Comparison of ENCODE assay signal across 17 cellular contexts in the genomic region with DNA sequence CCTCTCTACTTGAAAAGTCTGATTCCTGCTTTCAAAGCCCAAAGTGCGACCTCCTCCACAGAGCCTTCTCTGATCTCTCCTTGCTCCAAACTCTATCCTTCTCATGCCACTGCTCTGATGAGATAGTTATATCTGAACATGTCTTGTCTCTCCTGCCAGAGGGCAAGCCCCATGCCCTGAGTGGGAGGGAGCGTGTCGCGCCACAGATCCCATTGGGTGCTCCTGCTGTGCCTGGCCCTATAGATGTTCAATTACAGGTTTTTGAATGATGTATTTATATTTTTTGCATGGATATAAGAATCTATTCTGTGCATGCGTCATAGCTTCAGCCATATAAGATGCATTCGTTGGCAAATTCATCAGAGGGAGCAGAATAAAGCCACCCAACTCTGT. TPM values are rescaled to one million over a fixed set of nuclear protein-coding genes. Genes with fewer than 3 reads are reported as not detected.
DNase-seq lines count a peak whose midpoint lies in the region; ATAC-seq and TF ChIP-seq lines count a peak whose summit lies in the region.
"Had no signal": no experiment of that assay in that cellular context is flagged by ENCODE, and none has a peak within 500 bp of the region (broad histone marks: within the 10 kb centered on the region; RNA-seq: fewer than 3 reads in every experiment).

No MANE protein-coding gene starts in this region.

- peak overlapping the region; percentile 69; the same call in 1 of the 2 replicates for H3K14ac ChIP-seq in IMR-90 (replicated peaks; ENCODE audit: low read depth, low read length)
- H3K14ac ChIP-seq in mesenchymal stem cell (ENCODE audit: low read length in 2 of 2): no peak overlapping the region

- H3K4ac ChIP-seq in IMR-90 (ENCODE audit: low read depth, low read length) (peak overlapping the region; percentile 49), mesenchymal stem cell (ENCODE audit: low read depth in 1 of 2, low read length in 2 of 2) (peak overlapping the region in 1 of 2 experiments; percentile 11)

- no peak for TF ChIP-seq CTCF in IMR-90 (conservative IDR thresholded peaks at IDR 0.05; ENCODE audit: low read depth, low read length)

- dilution Hi-C loops in IMR-90 (cut with HindIII; ENCODE audit: low sequenced_read_pairs, unreplicated experiment): no loop called here

- H4K91ac ChIP-seq in IMR-90 (ENCODE audit: insufficient read depth, low read depth, low read length): peak overlapping the region; percentile 29; the same call in 1 of the 2 replicates
- H4K91ac ChIP-seq in mesenchymal stem cell (ENCODE audit: low read length): no peak overlapping the region

- intact Hi-C loops in IMR-90 (cut with micrococcal nuclease): no loop called here

- in situ Hi-C loops in IMR-90 (cut with MboI; ENCODE audit: low sequenced_read_pairs): no loop called here

- WGBS in IMR-90 (ENCODE audit: extremely low coverage in 2 of 2, insufficient read length in 1 of 2), 2 experiments: no CpG with 5 or more reads among the region's 6 CpGs
- WGBS in mesenchymal stem cell: 97% methylated on average over 6 of the region's 6 CpGs

- peak overlapping the region; percentile 40; the same call in 1 of the 2 replicates for H2AK5ac ChIP-seq in IMR-90 (ENCODE audit: low read depth, low read length)
- H2AK5ac ChIP-seq in mesenchymal stem cell (ENCODE audit: low read length, severe bottlenecking): peak overlapping the region; percentile 18

- peaks cover 23% of the 10 kb centered on the region for H3K4me1 ChIP-seq in IMR-90 (ENCODE audit: control insufficient read depth, insufficient read depth, low read length)
- H3K4me1 ChIP-seq in mesenchymal stem cell (ENCODE audit: control insufficient read depth, insufficient read depth, low read depth, low read length): peaks cover 36% of the 10 kb centered on the region
- peaks cover 11 to 67% (median 47%) of the 10 kb centered on the region in 5 donors for H3K4me1 ChIP-seq in subcutaneous abdominal adipose tissue (ENCODE audit: control insufficient read depth in 5 of 5, insufficient read depth in 5 of 5, low read length in 5 of 5)
- H3K4me1 ChIP-seq: Caco-2 had no signal

- H3K23ac ChIP-seq in IMR-90 (ENCODE audit: low read depth, low read length) (no peak overlapping the region), mesenchymal stem cell (ENCODE audit: low read length in 2 of 2) (no peak overlapping the region)

- H3K36me3 ChIP-seq in IMR-90 (ENCODE audit: control insufficient read depth, insufficient read depth, low read length): no peaks in the 10 kb centered on the region
- H3K36me3 ChIP-seq in mesenchymal stem cell (ENCODE audit: control insufficient read depth in 1 of 2, insufficient read depth in 2 of 2, low read depth in 1 of 2, low read length in 2 of 2): peaks cover 0 to 9% of the 10 kb centered on the region in 2 experiments
- no peaks in the 10 kb centered on the region for H3K36me3 ChIP-seq in subcutaneous abdominal adipose tissue (ENCODE audit: control insufficient read depth in 5 of 5, insufficient read depth in 5 of 5, low read length in 5 of 5)

- H2BK120ac ChIP-seq in IMR-90 (ENCODE audit: low read depth, low read length) (peak overlapping the region; percentile 38; the same call in 1 of the 2 replicates), mesenchymal stem cell (ENCODE audit: low read depth, low read length) (no peak overlapping the region)

- CTCF ChIA-PET in IMR-90 (lab: Yijun Ruan, JAX): no interaction called here

- H3K79me1 ChIP-seq in IMR-90 (ENCODE audit: low read depth in 1 of 2, low read length in 2 of 2) (peaks cover 33 to 80% of the 10 kb centered on the region in 2 experiments), mesenchymal stem cell (replicated peaks; ENCODE audit: low read length, poor library complexity, severe bottlenecking) (peaks cover 38% of the 10 kb centered on the region)

- POLR2A ChIA-PET in IMR-90 (lab: Charles Lee; ENCODE audit: unreplicated experiment): no interaction called here

- no peak overlapping the region; the same call in 1 of the 2 replicates for H3K18ac ChIP-seq in IMR-90 (ENCODE audit: low read depth, low read length)
- H3K18ac ChIP-seq in mesenchymal stem cell (ENCODE audit: low read depth in 1 of 2, low read length in 2 of 2): no peak overlapping the region

- no peak overlapping the region for H2BK5ac ChIP-seq in IMR-90 (ENCODE audit: low read depth, low read length, poor library complexity, severe bottlenecking)
- no peak overlapping the region for H2BK5ac ChIP-seq in mesenchymal stem cell (ENCODE audit: low read depth, low read length, poor library complexity, severe bottlenecking)

- H4K20me1 ChIP-seq in IMR-90 (ENCODE audit: insufficient read depth, low read length): peaks cover 10% of the 10 kb centered on the region; the same call in 1 of the 2 replicates

- H2AK9ac ChIP-seq in IMR-90 (replicated peaks; ENCODE audit: low read depth, low read length, poor library complexity): peak overlapping the region; percentile 42

- H3K56ac ChIP-seq in IMR-90 (ENCODE audit: extremely low read depth, insufficient read depth, low read length): no peak overlapping the region

- H3K4me3 ChIP-seq in IMR-90 (ENCODE audit: insufficient read depth, low read depth, low read length) (no peak overlapping the region), mesenchymal stem cell (ENCODE audit: insufficient read depth in 1 of 2, low read depth in 1 of 2, low read length in 2 of 2) (peak overlapping the region in 1 of 2 experiments; percentile 2), subcutaneous abdominal adipose tissue (ENCODE audit: low read depth in 1 of 5, low read length in 5 of 5) (no peak overlapping the region)

- H3K4me2 ChIP-seq in IMR-90 (ENCODE audit: low read depth, low read length) (no peak overlapping the region), mesenchymal stem cell (ENCODE audit: low read length, poor library complexity, severe bottlenecking) (no peak overlapping the region)

- no peak for TF ChIP-seq RAD21 in IMR-90 (IDR thresholded peaks at IDR 0.05; ENCODE audit: low read length)

- H3K9me3 ChIP-seq in IMR-90 (ENCODE audit: control insufficient read depth, insufficient read depth, low read length): no peaks in the 10 kb centered on the region
- H3K9me3 ChIP-seq in mesenchymal stem cell (ENCODE audit: control insufficient read depth, low read length): no peaks in the 10 kb centered on the region
- H3K9me3 ChIP-seq in subcutaneous abdominal adipose tissue (ENCODE audit: control insufficient read depth in 5 of 5, low read length in 5 of 5): no peaks in the 10 kb centered on the region
- H3K9me3 ChIP-seq: Caco-2 had no signal

- no peak for TF ChIP-seq POLR2A in IMR-90 (IDR thresholded peaks at IDR 0.05; ENCODE audit: low read depth, low read length)

- H2BK15ac ChIP-seq in IMR-90 (ENCODE audit: low read depth, low read length): 0 out of 3 replicates have a peak overlapping the region, but pooled peaks have one; percentile 7
- peak overlapping the region; percentile 78 for H2BK15ac ChIP-seq in mesenchymal stem cell (ENCODE audit: low read depth, poor library complexity, severe bottlenecking)

- H2BK12ac ChIP-seq in mesenchymal stem cell (ENCODE audit: low read length in 2 of 2): peak overlapping the region in 1 of 2 experiments; percentile 81

- H3K27ac ChIP-seq in IMR-90 (ENCODE audit: insufficient read depth, low read length): no peak overlapping the region
- H3K27ac ChIP-seq in caudate nucleus (ENCODE audit: low read depth, low read length): peak overlapping the region; percentile 70
- no peak overlapping the region for H3K27ac ChIP-seq in mesenchymal stem cell (ENCODE audit: low read length, poor library complexity, severe bottlenecking)
- peak overlapping the region; percentile 79 for H3K27ac ChIP-seq in subcutaneous abdominal adipose tissue (ENCODE audit: low read depth, low read length)

- H2BK20ac ChIP-seq in IMR-90 (ENCODE audit: low read depth, low read length): peak overlapping the region; percentile 59; the same call in 1 of the 2 replicates

- H3K27me3 ChIP-seq in IMR-90 (ENCODE audit: control insufficient read depth, insufficient read depth, low read length) (no peaks in the 10 kb centered on the region), mesenchymal stem cell (ENCODE audit: control insufficient read depth in 1 of 2, insufficient read depth in 1 of 2, low read length in 2 of 2) (no peaks in the 10 kb centered on the region), subcutaneous abdominal adipose tissue (ENCODE audit: control insufficient read depth in 5 of 5, insufficient read depth in 4 of 5, low read length in 5 of 5) (no peaks in the 10 kb centered on the region)

- no TSS peak for BruUV-seq in IMR-90 (replicated peaks; lab: Mats Ljungman, UMichigan)

- DNase-seq in IMR-90: no peak
- no peak for DNase-seq in caudate nucleus (lab: John Stamatoyannopoulos, UW)
- no peak for DNase-seq in mesenchymal stem cell
- DNase-seq in COR-L47 (lab: John Stamatoyannopoulos, UW): no peak
- DNase-seq: activated CD4-positive, alpha-beta T cell treated with anti-CD3 and anti-CD28 coated beads, Interleukin-2, amount 50 U/mL, for 1 hour; activated effector memory CD4-positive, alpha-beta T cell treated with anti-CD3 and anti-CD28 coated beads, Interleukin-2, amount 50 U/mL, for 16 hours; Caco-2; effector memory CD4-positive, alpha-beta T cell; KG1; NCI-H1048; NCI-H2081 treated with DMSO at 0.1 percent for 48 hours; trophoblast cell had no signal

- peak overlapping the region in 1 of 2 experiments; percentile 67; a peak in 1 of 4 replicates for H4K8ac ChIP-seq in IMR-90 (ENCODE audit: low read depth in 2 of 2, low read length in 2 of 2)
- H4K8ac ChIP-seq in mesenchymal stem cell (ENCODE audit: low read length): no peak overlapping the region

- ATAC-seq in IMR-90 (ENCODE audit: low read depth): no peak
- ATAC-seq in HG03159 (IDR thresholded peaks at IDR 0.05; ENCODE audit: unreplicated experiment): no peak
- ATAC-seq in HG02938 (IDR thresholded peaks at IDR 0.05; ENCODE audit: unreplicated experiment): no peak
- ATAC-seq: stimulated activated effector memory CD8-positive, alpha-beta T cell treated with anti-CD3 and anti-CD28 coated beads, Interleukin-12 subunit alpha, Interleukin-12 subunit beta, amount 100 ng/mL, for 72 hours had no signal

- peaks cover 28% of the 10 kb centered on the region for H3K9me1 ChIP-seq in IMR-90 (ENCODE audit: insufficient read depth, low read length)

- H4K5ac ChIP-seq in IMR-90 (ENCODE audit: low read depth, low read length): no peak overlapping the region; the same call in 1 of the 2 replicates

- H2AFZ ChIP-seq in IMR-90 (replicated peaks; ENCODE audit: low read length, poor library complexity) (no peak overlapping the region), mesenchymal stem cell (ENCODE audit: low read depth, low read length) (no peak overlapping the region)

- H3K9ac ChIP-seq in IMR-90 (ENCODE audit: low read depth, low read length) (no peak overlapping the region), mesenchymal stem cell (ENCODE audit: low read length) (peak overlapping the region; percentile 82), subcutaneous abdominal adipose tissue (ENCODE audit: low read length in 5 of 5) (no peak overlapping the region)

TF ChIP-seq in IMR-90, 13 proteins besides CTCF, POLR2A, EP300 and RAD21 (continues in another document):
- no peak for TF ChIP-seq SMC3 (IDR thresholded peaks at IDR 0.05; ENCODE audit: low read depth, low read length)

RNA-seq across cellular contexts. Expression of a gene that starts 20.4 kb away (rescaled TPM):
- 9.3 and 9.7 TPM in 2 replicates for total RNA-seq in IMR-90 (2012; rRNA removed)
- 39.3 and 43.2 TPM in 2 replicates for polyA plus RNA-seq in IMR-90 (2012; rRNA removed)
- polyA plus RNA-seq in IMR-90 (2012; cell fraction: cytosol; rRNA removed): 29.1 and 32.4 TPM in 2 replicates
- polyA plus RNA-seq in IMR-90 (2012; cell fraction: nucleus; rRNA removed; ENCODE audit: low replicate concordance): 24.4 and 27.5 TPM in 2 replicates
- 6.0 TPM for polyA plus RNA-seq in mesenchymal stem cell (2013, experiment 1 of 2)
- 6.3 TPM for polyA plus RNA-seq in mesenchymal stem cell (2013, experiment 2 of 2)
- total RNA-seq: T-helper 1 cell treated with Interleukin-12 subunit alpha and Interleukin-12 subunit beta and Interleukin-4 antibody, amounts not matched to agents 30 ng/mL and 1 ng/mL, for 36 hours had no signal

Comparison
In these comparisons a context has a peak if more than half of its experiments do, and no peak if none do; other contexts are left out.
1. H3K27ac ChIP-seq: peak in caudate nucleus (single experiment) and subcutaneous abdominal adipose tissue (single experiment); none in IMR-90 (single experiment) and mesenchymal stem cell (single experiment).